ENCODE assay signal across 19 cellular contexts in the genomic region with DNA sequence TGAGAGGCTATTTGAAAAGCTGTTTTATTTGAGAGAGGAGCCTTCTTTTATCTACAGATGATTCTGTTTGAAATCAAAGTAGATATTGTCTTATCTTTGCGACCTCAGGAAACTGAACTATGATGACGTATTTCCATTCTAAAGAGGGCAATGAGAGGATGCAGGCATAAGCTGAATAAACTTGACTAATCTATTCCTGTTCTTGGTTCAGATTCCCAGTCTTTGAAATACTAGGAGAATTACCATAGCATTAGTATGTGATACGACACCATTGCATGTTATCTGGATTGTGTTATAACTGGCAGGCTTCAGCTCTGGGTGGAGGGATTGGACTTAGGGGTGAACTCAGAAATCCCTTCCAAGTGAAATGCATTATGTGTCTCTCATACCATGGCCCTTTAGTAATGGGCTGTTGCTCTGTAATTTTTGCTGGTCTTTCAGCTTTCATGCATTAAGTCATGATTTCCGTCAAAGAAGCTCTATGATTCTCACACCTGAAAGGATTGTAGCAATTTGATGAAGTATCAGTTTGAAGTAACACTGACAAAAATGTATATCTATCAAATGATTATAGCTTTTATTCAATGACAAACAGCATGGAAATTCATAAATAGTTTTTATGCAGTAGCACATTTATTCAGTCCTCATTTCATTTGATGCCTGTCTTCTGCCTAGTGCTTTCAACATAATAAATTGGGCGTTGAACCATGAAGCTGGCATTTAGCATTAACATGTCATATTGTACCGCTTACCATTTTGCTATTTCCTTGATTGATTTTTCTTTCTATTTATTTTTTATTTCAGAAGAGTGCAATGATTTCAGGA.
DNase-seq lines count a peak whose midpoint lies in the region; ATAC-seq and TF ChIP-seq lines count a peak whose summit lies in the region.
"Had no signal": no experiment of that assay in that cellular context is flagged by ENCODE, and none has a peak within 500 bp of the region (broad histone marks: within the 10 kb centered on the region; RNA-seq: fewer than 3 reads in every experiment).

No MANE protein-coding gene starts in this region.

- DNase-seq in activated CD8-positive, alpha-beta T cell treated with anti-CD3 and anti-CD28 coated beads for 36 hours: no peak
- no peak for DNase-seq in activated CD8-positive, alpha-beta T cell treated with anti-CD3 and anti-CD28 coated beads, Interleukin-2, amount 10 ng/mL, durations not matched to agents 7 days and 5 days
- DNase-seq in chondrocyte (ENCODE audit: low spot score) (no peak), pulmonary artery endothelial cell (ENCODE audit: low read depth, low spot score) (peak; percentile 78), KG1 (lab: John Stamatoyannopoulos, UW) (no peak), NCI-H187 treated with DMSO at 0.1 percent for 48 hours (lab: John Stamatoyannopoulos, UW) (no peak)
- DNase-seq: activated CD8-positive, alpha-beta memory T cell treated with anti-CD3 and anti-CD28 coated beads, Interleukin-2, amount 10 ng/mL, durations not matched to agents 7 days and 5 days; activated naive CD4-positive, alpha-beta T cell treated with anti-CD3 and anti-CD28 coated beads, Interleukin-2, amount 50 U/mL, for 16 hours; foreskin melanocyte; H9; RPMI8226; stimulated activated CD4-positive, alpha-beta T cell treated with anti-CD3 and anti-CD28 coated beads, Interleukin-2, amount 100 ng/mL, for 48 hours; T-cell had no signal

- no peak overlapping the region for H3K4me3 Mint-ChIP-seq in activated CD8-positive, alpha-beta T cell treated with anti-CD3 and anti-CD28 coated beads for 36 hours
- H3K4me3 Mint-ChIP-seq in activated CD8-positive, alpha-beta T cell treated with anti-CD3 and anti-CD28 coated beads, Interleukin-2, amount 10 ng/mL, durations not matched to agents 7 days and 5 days: no peak overlapping the region
- no peak overlapping the region for H3K4me3 Mint-ChIP-seq in chondrocyte (ENCODE audit: unreplicated experiment)
- H3K4me3 Mint-ChIP-seq: activated CD8-positive, alpha-beta memory T cell treated with anti-CD3 and anti-CD28 coated beads, Interleukin-2, amount 10 ng/mL, durations not matched to agents 7 days and 5 days; central memory CD8-positive, alpha-beta T cell; H9; T-cell; WTC11 had no signal

- no peaks in the 10 kb centered on the region for H4K20me1 ChIP-seq in OCI-LY1 (ENCODE audit: insufficient read depth, low read length)

- peaks cover 45% of the 10 kb centered on the region for H3K4me1 Mint-ChIP-seq in activated CD8-positive, alpha-beta T cell treated with anti-CD3 and anti-CD28 coated beads for 36 hours (ENCODE audit: low read depth)
- H3K4me1 Mint-ChIP-seq in activated CD8-positive, alpha-beta T cell treated with anti-CD3 and anti-CD28 coated beads, Interleukin-2, amount 10 ng/mL, durations not matched to agents 7 days and 5 days (ENCODE audit: low read depth): peaks cover 37% of the 10 kb centered on the region
- H3K4me1 Mint-ChIP-seq in chondrocyte (ENCODE audit: low read depth): peaks cover 36% of the 10 kb centered on the region

- H3K4me3 ChIP-seq in OCI-LY1 (ENCODE audit: low read depth, low read length, poor library complexity, severe bottlenecking): no peak overlapping the region
- H3K4me3 ChIP-seq: tibial nerve had no signal

- no peaks in the 10 kb centered on the region for H3F3A ChIP-seq in OCI-LY1 (ENCODE audit: insufficient read depth, low read length)

- H3K27me3 Mint-ChIP-seq in activated CD8-positive, alpha-beta T cell treated with anti-CD3 and anti-CD28 coated beads for 36 hours: peaks cover 12% of the 10 kb centered on the region
- H3K27me3 Mint-ChIP-seq in activated CD8-positive, alpha-beta T cell treated with anti-CD3 and anti-CD28 coated beads, Interleukin-2, amount 10 ng/mL, durations not matched to agents 7 days and 5 days (ENCODE audit: low read depth): peaks cover 27% of the 10 kb centered on the region
- peaks cover 34% of the 10 kb centered on the region for H3K27me3 Mint-ChIP-seq in chondrocyte (ENCODE audit: low read depth)

- no peaks in the 10 kb centered on the region for H3K36me3 ChIP-seq in OCI-LY1 (ENCODE audit: insufficient read depth, low read length)
- H3K36me3 ChIP-seq: tibial nerve had no signal

- no peak overlapping the region for H3K9ac ChIP-seq in OCI-LY1 (ENCODE audit: low read length)

- H3K27me3 ChIP-seq in OCI-LY1 (ENCODE audit: insufficient read depth, low read length): no peaks in the 10 kb centered on the region
- H3K27me3 ChIP-seq: tibial nerve had no signal

- peak overlapping the region; percentile 87 for H3K27ac ChIP-seq in OCI-LY1 (ENCODE audit: low read depth, low read length, poor library complexity, severe bottlenecking)
- H3K27ac ChIP-seq: tibial nerve had no signal

- H2AFZ ChIP-seq in OCI-LY1 (ENCODE audit: low read length): no peak overlapping the region

- no peak overlapping the region for H3K27ac Mint-ChIP-seq in activated CD8-positive, alpha-beta T cell treated with anti-CD3 and anti-CD28 coated beads for 36 hours
- H3K27ac Mint-ChIP-seq in activated CD8-positive, alpha-beta T cell treated with anti-CD3 and anti-CD28 coated beads, Interleukin-2, amount 10 ng/mL, durations not matched to agents 7 days and 5 days: no peak overlapping the region
- peak overlapping the region; percentile 4 for H3K27ac Mint-ChIP-seq in chondrocyte (ENCODE audit: unreplicated experiment)
- H3K27ac Mint-ChIP-seq: activated CD8-positive, alpha-beta memory T cell treated with anti-CD3 and anti-CD28 coated beads, Interleukin-2, amount 10 ng/mL, durations not matched to agents 7 days and 5 days; H9; T-cell; WTC11 had no signal

- no peak overlapping the region for H3K4me2 ChIP-seq in OCI-LY1 (ENCODE audit: low read length)

- no peaks in the 10 kb centered on the region for H3K9me2 ChIP-seq in OCI-LY1 (ENCODE audit: low read depth, low read length)

- intact Hi-C loops in activated CD8-positive, alpha-beta T cell treated with anti-CD3 and anti-CD28 coated beads for 36 hours (cut with micrococcal nuclease): no loop called here

- no peaks in the 10 kb centered on the region for H3K79me2 ChIP-seq in OCI-LY1 (ENCODE audit: insufficient read depth, low read length)

- peaks cover 5% of the 10 kb centered on the region for H3K9me3 Mint-ChIP-seq in activated CD8-positive, alpha-beta T cell treated with anti-CD3 and anti-CD28 coated beads for 36 hours
- no peaks in the 10 kb centered on the region for H3K9me3 Mint-ChIP-seq in activated CD8-positive, alpha-beta T cell treated with anti-CD3 and anti-CD28 coated beads, Interleukin-2, amount 10 ng/mL, durations not matched to agents 7 days and 5 days (ENCODE audit: insufficient read depth)
- H3K9me3 Mint-ChIP-seq in chondrocyte (ENCODE audit: low read depth): peaks cover 15% of the 10 kb centered on the region
- H3K9me3 Mint-ChIP-seq: central memory CD8-positive, alpha-beta T cell; H9; T-cell had no signal

- H3K9me3 ChIP-seq in OCI-LY1 (ENCODE audit: low read length): no peaks in the 10 kb centered on the region
- H3K9me3 ChIP-seq: tibial nerve had no signal

- ATAC-seq in activated CD8-positive, alpha-beta T cell treated with anti-CD3 and anti-CD28 coated beads for 36 hours: peak; percentile 34
- no peak for ATAC-seq in activated CD8-positive, alpha-beta T cell treated with anti-CD3 and anti-CD28 coated beads, Interleukin-2, amount 10 ng/mL, durations not matched to agents 7 days and 5 days
- ATAC-seq in GM21619 (IDR thresholded peaks at IDR 0.05; ENCODE audit: unreplicated experiment): no peak
- ATAC-seq: activated CD8-positive, alpha-beta memory T cell treated with anti-CD3 and anti-CD28 coated beads, Interleukin-2, amount 10 ng/mL, durations not matched to agents 7 days and 5 days; sciatic nerve; WTC11 had no signal

- no peak for TF ChIP-seq CTCF in activated CD8-positive, alpha-beta T cell treated with anti-CD3 and anti-CD28 coated beads for 36 hours (IDR thresholded peaks at IDR 0.05)
- TF ChIP-seq CTCF in OCI-LY1 (IDR thresholded peaks at IDR 0.05; ENCODE audit: low read length): no peak
- no peak for TF ChIP-seq CTCF in chondrocyte (IDR thresholded peaks at IDR 0.05)

- POLR2A ChIA-PET in activated CD8-positive, alpha-beta T cell treated with anti-CD3 and anti-CD28 coated beads for 36 hours (lab: Charles Lee): interaction anchor here (0.7 kb wide), 1 partner anchor 1054 kb away, joined by 3 read pairs; a partner anchor contains a TSS
- POLR2A ChIA-PET in activated CD8-positive, alpha-beta T cell treated with anti-CD3 and anti-CD28 coated beads, Interleukin-2, amount 10 ng/mL, durations not matched to agents 7 days and 5 days (lab: Charles Lee): no interaction called here

- H3K36me3 Mint-ChIP-seq in activated CD8-positive, alpha-beta T cell treated with anti-CD3 and anti-CD28 coated beads for 36 hours (ENCODE audit: low read depth): no peaks in the 10 kb centered on the region
- no peaks in the 10 kb centered on the region for H3K36me3 Mint-ChIP-seq in activated CD8-positive, alpha-beta T cell treated with anti-CD3 and anti-CD28 coated beads, Interleukin-2, amount 10 ng/mL, durations not matched to agents 7 days and 5 days (ENCODE audit: low read depth)
- no peaks in the 10 kb centered on the region for H3K36me3 Mint-ChIP-seq in chondrocyte (ENCODE audit: low read depth)
- H3K36me3 Mint-ChIP-seq: T-cell, WTC11 had no signal

- peaks cover 67% of the 10 kb centered on the region for H3K4me1 ChIP-seq in OCI-LY1 (ENCODE audit: insufficient read depth, low read length, severe bottlenecking)
- H3K4me1 ChIP-seq: tibial nerve had no signal

- CTCF ChIA-PET in activated CD8-positive, alpha-beta T cell treated with anti-CD3 and anti-CD28 coated beads for 36 hours (lab: Charles Lee): no interaction called here
- CTCF ChIA-PET in activated CD8-positive, alpha-beta T cell treated with anti-CD3 and anti-CD28 coated beads, Interleukin-2, amount 10 ng/mL, durations not matched to agents 7 days and 5 days (lab: Charles Lee): interaction anchor here (1.0 kb wide), 1 partner anchor 775 kb away, joined by 3 read pairs; no protein-coding TSS in a partner anchor
